10 cellular contexts compared by ENCODE assay signal in genomic region chr11:96199563-96200025, GRCh38.
DNase-seq lines count a peak whose midpoint lies in the region; ATAC-seq and TF ChIP-seq lines count a peak whose summit lies in the region.
"Had no signal": no experiment of that assay in that cellular context is flagged by ENCODE, and none has a peak within 500 bp of the region (broad histone marks: within the 10 kb centered on the region; RNA-seq: fewer than 3 reads in every experiment).

No MANE protein-coding gene starts in this region.

- H2BK12ac ChIP-seq in trophoblast cell (ENCODE audit: low read length): peak overlapping the region; percentile 83

- CTCF ChIA-PET in Caco-2 (lab: Charles Lee): interaction anchor here (0.9 to 1.6 kb wide), 3 partner anchors 10 to 350 kb away, joined by 4 to 14 read pairs (median 4); partner anchors contain the start of gene MAML2

- no peak overlapping the region for H3K4me3 ChIP-seq in Caco-2 (ENCODE audit: low read depth, low read length)
- no peak overlapping the region for H3K4me3 ChIP-seq in effector memory CD4-positive, alpha-beta T cell (ENCODE audit: insufficient read depth, low read depth, low read length, poor library complexity, severe bottlenecking)
- no peak overlapping the region for H3K4me3 ChIP-seq in trophoblast cell (ENCODE audit: low read depth, low read length)

- peak overlapping the region; percentile 80 for H3K4ac ChIP-seq in trophoblast cell (ENCODE audit: low read depth, low read length)

- H2AK5ac ChIP-seq in trophoblast cell (ENCODE audit: low read length): no peak overlapping the region

- no peak overlapping the region for H2AFZ ChIP-seq in trophoblast cell (ENCODE audit: insufficient read depth, low read length, poor library complexity)

- H3K4me1 ChIP-seq in Caco-2 (peaks cover 30% of the 10 kb centered on the region), trophoblast cell (ENCODE audit: control insufficient read depth in 1 of 2, insufficient read depth in 2 of 2, low read length in 2 of 2) (peaks cover 3 to 16% of the 10 kb centered on the region in 2 experiments)
- peaks cover 29% of the 10 kb centered on the region for H3K4me1 ChIP-seq in effector memory CD4-positive, alpha-beta T cell (ENCODE audit: control insufficient read depth, insufficient read depth, low read length, poor library complexity, severe bottlenecking)

- no CpG with 5 or more reads among the region's 10 CpGs for WGBS in trophoblast cell (ENCODE audit: extremely low coverage, insufficient coverage, insufficient read length)

- H3K4me2 ChIP-seq in trophoblast cell (ENCODE audit: low read length): no peak overlapping the region

- no peak for TF ChIP-seq CTCF in Caco-2 (IDR thresholded peaks at IDR 0.05; ENCODE audit: insufficient read depth in 1 of 2, low read depth in 1 of 2, low read length in 1 of 2, severe bottlenecking in 1 of 2, unreplicated experiment in 1 of 2)

- H3K27me3 ChIP-seq in Caco-2 (replicated peaks; ENCODE audit: control insufficient read depth, insufficient read depth, low read length) (no peaks in the 10 kb centered on the region), trophoblast cell (ENCODE audit: insufficient read depth, low read length) (no peaks in the 10 kb centered on the region)
- H3K27me3 ChIP-seq in effector memory CD4-positive, alpha-beta T cell (replicated peaks; ENCODE audit: control insufficient read depth, insufficient read depth, low read length, poor library complexity, severe bottlenecking): no peaks in the 10 kb centered on the region

- intact Hi-C loops in Caco-2 (cut with micrococcal nuclease; ENCODE audit: unreplicated experiment): loop anchor here (1.0 to 2.0 kb wide), 5 partner anchors 22 to 149 kb away; no protein-coding TSS in a partner anchor
- intact Hi-C loops in sciatic nerve (cut with DNase I): no loop called here

- H3K4me3 Mint-ChIP-seq in Caco-2 (ENCODE audit: unreplicated experiment): no peak overlapping the region

- peak overlapping the region; percentile 83 for H2BK120ac ChIP-seq in trophoblast cell (ENCODE audit: insufficient read depth, low read length, poor library complexity)

- peak overlapping the region; percentile 49 for H3K27ac ChIP-seq in effector memory CD4-positive, alpha-beta T cell (ENCODE audit: insufficient read depth, low read length, poor library complexity, severe bottlenecking)
- H3K27ac ChIP-seq in trophoblast cell (ENCODE audit: low read depth, low read length): peak overlapping the region; percentile 84
- H3K27ac ChIP-seq: WERI-Rb-1 had no signal

- peaks cover 31% of the 10 kb centered on the region for H3K4me1 Mint-ChIP-seq in Caco-2 (ENCODE audit: low read depth, unreplicated experiment)

- H3K9me3 Mint-ChIP-seq in Caco-2 (ENCODE audit: unreplicated experiment): no peaks in the 10 kb centered on the region

- no peak overlapping the region for H2BK5ac ChIP-seq in trophoblast cell (ENCODE audit: low read depth, low read length, poor library complexity)

- peak overlapping the region; percentile 90 for H3K27ac Mint-ChIP-seq in Caco-2 (ENCODE audit: unreplicated experiment)

- peak overlapping the region; percentile 77 for H3K18ac ChIP-seq in trophoblast cell (ENCODE audit: low read length)

- no peak for DNase-seq in Caco-2
- peak; percentile 12 for DNase-seq in T1000 (lab: John Stamatoyannopoulos, UW)
- peak; percentile 15 to 45 (median 24) for DNase-seq in effector memory CD4-positive, alpha-beta T cell
- DNase-seq in trophoblast cell: peak; percentile 84 to 95
- no peak for DNase-seq in COR-L47 (lab: John Stamatoyannopoulos, UW)
- DNase-seq in sciatic nerve (ENCODE audit: low spot score): no peak
- DNase-seq: NCI-H146, WERI-Rb-1 had no signal

- ATAC-seq in HG02973 (IDR thresholded peaks at IDR 0.05; ENCODE audit: unreplicated experiment): no peak
- no peak for ATAC-seq in HG02798 (IDR thresholded peaks at IDR 0.05; ENCODE audit: poor library complexity, unreplicated experiment)
- ATAC-seq in sciatic nerve: no peak

- no peak overlapping the region for H4K8ac ChIP-seq in trophoblast cell (ENCODE audit: low read depth, low read length)

- no peaks in the 10 kb centered on the region for H3K79me2 ChIP-seq in trophoblast cell (ENCODE audit: control insufficient read depth, insufficient read depth, low read length, poor library complexity)

- no peak overlapping the region for H3K9ac ChIP-seq in trophoblast cell (ENCODE audit: low read length)

- no peaks in the 10 kb centered on the region for H3K36me3 Mint-ChIP-seq in Caco-2 (ENCODE audit: insufficient read depth, unreplicated experiment)

- no TSS peak for BruUV-seq in Caco-2 (replicated peaks; lab: Mats Ljungman, UMichigan)

- no peak overlapping the region for H3K14ac ChIP-seq in trophoblast cell (ENCODE audit: low read length)

- no peak overlapping the region for H4K91ac ChIP-seq in trophoblast cell (ENCODE audit: low read depth, low read length)

- no peak overlapping the region for H4K12ac ChIP-seq in trophoblast cell (ENCODE audit: low read depth, low read length)

- H3K27me3 Mint-ChIP-seq in Caco-2 (ENCODE audit: insufficient read depth, unreplicated experiment): no peaks in the 10 kb centered on the region

- no peak overlapping the region for H3K23ac ChIP-seq in trophoblast cell (ENCODE audit: low read length)

- POLR2A ChIA-PET in Caco-2 (lab: Charles Lee): interaction anchor here (1.6 kb wide), 1 partner anchor 44 kb away, joined by 6 read pairs; no protein-coding TSS in a partner anchor

- H3K79me1 ChIP-seq in trophoblast cell (ENCODE audit: low read length): peaks cover 21% of the 10 kb centered on the region

- no peaks in the 10 kb centered on the region for H3K36me3 ChIP-seq in Caco-2 (ENCODE audit: control insufficient read depth, insufficient read depth, low read length)
- H3K36me3 ChIP-seq in effector memory CD4-positive, alpha-beta T cell (ENCODE audit: control insufficient read depth, insufficient read depth, low read length): no peaks in the 10 kb centered on the region
- H3K36me3 ChIP-seq in trophoblast cell (ENCODE audit: control insufficient read depth in 1 of 2, insufficient read depth in 2 of 2, low read length in 2 of 2): peaks cover 0 to 2% of the 10 kb centered on the region in 2 experiments

- H3K9me3 ChIP-seq in Caco-2: no peaks in the 10 kb centered on the region
- H3K9me3 ChIP-seq in effector memory CD4-positive, alpha-beta T cell (ENCODE audit: control insufficient read depth, low read length): no peaks in the 10 kb centered on the region
- no peaks in the 10 kb centered on the region for H3K9me3 ChIP-seq in trophoblast cell (ENCODE audit: insufficient read depth, low read depth, low read length)

Comparison
In these comparisons a context has a peak if more than half of its experiments do, and no peak if none do; other contexts are left out.
1. DNase-seq: peak in T1000 (single experiment), effector memory CD4-positive, alpha-beta T cell (3 of 3) and trophoblast cell (2 of 2); none in Caco-2 (0 of 2), COR-L47 (single experiment) and sciatic nerve (single experiment).